8 cellular contexts compared by ENCODE assay signal in genomic region chr6:91018586-91018985, GRCh38.
"Had no signal": no experiment of that assay in that cellular context is flagged by ENCODE, and none has a peak within 500 bp of the region (broad histone marks: within the 10 kb centered on the region; RNA-seq: fewer than 3 reads in every experiment).

No MANE protein-coding gene starts in this region.

- H3K9me3 ChIP-seq: HAP-1 had no signal

- H2AFZ ChIP-seq: GM23248, GM23338 had no signal

- H3K27ac ChIP-seq: GM23248 had no signal

- H3K4me3 ChIP-seq: GM23248, GM23338, HAP-1 had no signal

- DNase-seq: GM23248, GOT3, H7, H9, HCEC 1CT, HFFc6 had no signal

- H3K4me2 ChIP-seq: GM23338 had no signal

- H3K4me1 ChIP-seq: HAP-1 had no signal

- H3K36me3 ChIP-seq: HAP-1 had no signal

- H3K9ac ChIP-seq: GM23248 had no signal
